Comparison of ENCODE assay signal across 10 cellular contexts in genomic region chr6:111477481-111477938, GRCh38. TPM values are rescaled to one million over a fixed set of nuclear protein-coding genes. Genes with fewer than 3 reads are reported as not detected.
DNase-seq lines count a peak whose midpoint lies in the region; ATAC-seq, FAIRE-seq and TF ChIP-seq lines count a peak whose summit lies in the region.
"Had no signal": no experiment of that assay in that cellular context is flagged by ENCODE, and none has a peak within 500 bp of the region (broad histone marks: within the 10 kb centered on the region; RNA-seq: fewer than 3 reads in every experiment).

No MANE protein-coding gene starts in this region.

- H3K4me2 ChIP-seq in OCI-LY3 (ENCODE audit: low read length): peak overlapping the region; percentile 79
- H3K4me2 ChIP-seq in keratinocyte (ENCODE audit: control insufficient read depth, extremely low read depth, insufficient read depth, low read depth, low read length): peak overlapping the region; percentile 74

- no peaks in the 10 kb centered on the region for H3K9me3 ChIP-seq in OCI-LY3 (ENCODE audit: insufficient read depth, low read length)
- no peaks in the 10 kb centered on the region for H3K9me3 ChIP-seq in keratinocyte (ENCODE audit: control insufficient read depth, low read depth, low read length)
- no peaks in the 10 kb centered on the region for H3K9me3 ChIP-seq in aorta (ENCODE audit: control insufficient read depth, low read length)

- no peak overlapping the region for H2AFZ ChIP-seq in OCI-LY3 (ENCODE audit: low read depth, low read length)
- no peak overlapping the region for H2AFZ ChIP-seq in keratinocyte (ENCODE audit: control insufficient read depth, low read length)

- peak overlapping the region; percentile 29 for H3K4me3 ChIP-seq in OCI-LY3 (ENCODE audit: low read length)
- H3K4me3 ChIP-seq in keratinocyte (ENCODE audit: control insufficient read depth in 2 of 3, extremely low read depth in 1 of 3, insufficient read depth in 2 of 3, low read depth in 1 of 3, low read length in 3 of 3): no peak overlapping the region
- no peak overlapping the region for H3K4me3 ChIP-seq in aorta (ENCODE audit: low read length in 2 of 2)

- intact Hi-C loops in aorta (cut with DNase I): loop anchor here in 1 of 2 donors (10.0 kb wide), 1 partner anchor 93 kb away; no protein-coding TSS in a partner anchor

- no peak for FAIRE-seq in keratinocyte (lab: Jason Lieb, UNC)
- FAIRE-seq: G401.6 had no signal

- H3K9ac ChIP-seq in OCI-LY3 (ENCODE audit: low read length) (peak overlapping the region; percentile 22), keratinocyte (ENCODE audit: control insufficient read depth, extremely low read depth, insufficient read depth, low read length) (no peak overlapping the region)

- peaks cover 100% of the 10 kb centered on the region for H3K79me2 ChIP-seq in OCI-LY3 (ENCODE audit: low read length)
- peaks cover 76% of the 10 kb centered on the region for H3K79me2 ChIP-seq in keratinocyte (ENCODE audit: control insufficient read depth, insufficient read depth, low read length)

- H3K36me3 ChIP-seq in OCI-LY3 (replicated peaks; ENCODE audit: low read depth, low read length) (no peaks in the 10 kb centered on the region), keratinocyte (ENCODE audit: control insufficient read depth in 2 of 2, extremely low read depth in 1 of 2, insufficient read depth in 2 of 2, low read length in 2 of 2) (no peaks in the 10 kb centered on the region), aorta (ENCODE audit: control insufficient read depth in 1 of 2, insufficient read depth in 2 of 2, low read length in 1 of 2) (no peaks in the 10 kb centered on the region)

- ATAC-seq in GM21447 (IDR thresholded peaks at IDR 0.05; ENCODE audit: unreplicated experiment): peak; percentile 41
- ATAC-seq in GM19397 (IDR thresholded peaks at IDR 0.05; ENCODE audit: unreplicated experiment): no peak
- no peak for ATAC-seq in aorta (ENCODE audit: low FRiP score)
- no peak for ATAC-seq in GM21526 (IDR thresholded peaks at IDR 0.05; ENCODE audit: low FRiP score, unreplicated experiment)

- no peaks in the 10 kb centered on the region for H3K9me1 ChIP-seq in keratinocyte (ENCODE audit: control insufficient read depth, extremely low read depth, insufficient read depth, low read length)

- H3K4me1 ChIP-seq in OCI-LY3 (ENCODE audit: low read length) (peaks cover 33% of the 10 kb centered on the region), keratinocyte (ENCODE audit: control insufficient read depth, extremely low read depth, insufficient read depth, low read length) (peaks cover 27% of the 10 kb centered on the region), aorta (ENCODE audit: control insufficient read depth in 1 of 2, insufficient read depth in 2 of 2, low read length in 2 of 2) (peaks cover 0 to 3% of the 10 kb centered on the region in 2 donors)

- H4K20me1 ChIP-seq in OCI-LY3 (ENCODE audit: insufficient read depth, low read length) (peaks cover 21% of the 10 kb centered on the region), keratinocyte (ENCODE audit: control insufficient read depth, extremely low read depth, insufficient read depth, low read length) (no peaks in the 10 kb centered on the region)

- H3K27me3 ChIP-seq in OCI-LY3 (ENCODE audit: low read depth, low read length) (no peaks in the 10 kb centered on the region), keratinocyte (ENCODE audit: control insufficient read depth, extremely low read depth, insufficient read depth, low read length) (no peaks in the 10 kb centered on the region), aorta (ENCODE audit: control insufficient read depth in 1 of 2, insufficient read depth in 2 of 2, low read length in 1 of 2) (no peaks in the 10 kb centered on the region)

- dilution Hi-C loops in keratinocyte (cut with MboI; ENCODE audit: extremely low pct_ligation_motif_present, low sequenced_read_pairs): no loop called here

- DNase-seq in DMS53 treated with DMSO at 0.1 percent for 48 hours (lab: John Stamatoyannopoulos, UW; ENCODE audit: unreplicated experiment) (peak; percentile 5), keratinocyte (ENCODE audit: low read depth, low spot score) (no peak), hypothalamus (lab: John Stamatoyannopoulos, UW) (no peak), aorta (no peak)
- DNase-seq: stimulated activated CD4-positive, alpha-beta T cell treated with anti-CD3 and anti-CD28 coated beads, Interleukin-4, amount 100 ng/mL, for 1 hour had no signal

- TF ChIP-seq CTCF in OCI-LY3 (IDR thresholded peaks at IDR 0.05; ENCODE audit: low read depth, low read length) (no peak), keratinocyte (optimal IDR thresholded peaks at IDR 0.05 in 1 of 3, IDR thresholded peaks at IDR 0.05 in 1 of 3, conservative IDR thresholded peaks at IDR 0.05 in 1 of 3; ENCODE audit: extremely low read depth in 1 of 3, insufficient read depth in 2 of 3, low read length in 3 of 3) (no peak)

- 75 to 91% methylated on average over 1 of the region's 1 CpG for WGBS in aorta, 2 donors

- H3K27ac ChIP-seq in OCI-LY3 (ENCODE audit: low read length) (peak overlapping the region; percentile 45), keratinocyte (ENCODE audit: control insufficient read depth, insufficient read depth, low read length) (peak overlapping the region; percentile 37), aorta (ENCODE audit: low read depth in 1 of 2, low read length in 2 of 2) (no peak overlapping the region)

RNA-seq across cellular contexts. Expression of gene REV3L, which starts 5.5 kb away (rescaled TPM):
- 6.0 to 9.5 TPM (median 6.5 TPM) in 3 replicates for polyA plus RNA-seq in keratinocyte
- 3.0 TPM for polyA plus RNA-seq in keratinocyte (2011; ENCODE audit: low read depth)
- polyA plus RNA-seq in keratinocyte (2011; cell fraction: cytosol; rRNA removed): 3.3 and 6.8 TPM in 2 replicates
- polyA plus RNA-seq in keratinocyte (2011; cell fraction: nucleus; rRNA removed): 11.6 and 12.4 TPM in 2 replicates
- polyA plus RNA-seq in keratinocyte (2012; ENCODE audit: low replicate concordance): 4.6 and 4.7 TPM in 2 replicates
- polyA minus RNA-seq in keratinocyte: 8.0 to 22.5 TPM (median 9.4 TPM) in 3 replicates
- 7.7 TPM for polyA minus RNA-seq in keratinocyte (2011; cell fraction: cytosol; rRNA and poly(A)+ RNA removed)
- polyA minus RNA-seq in keratinocyte (2011; cell fraction: nucleus; rRNA and poly(A)+ RNA removed): 13.6 and 30.9 TPM in 2 replicates
- total RNA-seq in aorta: 10 to 100 TPM; 69.1 to 74.9 TPM
- 10 to 100 TPM in 1 of 2 donors, 1 to 10 TPM in 1; 5.0 to 13.4 TPM for polyA plus RNA-seq in aorta

Comparison
In these comparisons a context has a peak if more than half of its experiments do, and no peak if none do; other contexts are left out.
1. H3K27ac ChIP-seq: peak in OCI-LY3 (single experiment) and keratinocyte (single experiment); none in aorta (0 of 2).